ENCODE assay signal across 8 cellular contexts in genomic region chr16:66553223-66553622, GRCh38. TPM values are rescaled to one million over a fixed set of nuclear protein-coding genes. Genes with fewer than 3 reads are reported as not detected.
DNase-seq lines count a peak whose midpoint lies in the region; ATAC-seq and FAIRE-seq lines count a peak whose summit lies in the region.

No MANE protein-coding gene starts in this region.

- H3K4me3 ChIP-seq in right cardiac atrium (ENCODE audit: low read length) (peak overlapping the region; percentile 70), mesenchymal stem cell (ENCODE audit: insufficient read depth in 1 of 2, low read depth in 1 of 2, low read length in 2 of 2) (peak overlapping the region in 1 of 2 experiments; percentile 90)

- no peaks in the 10 kb centered on the region for H3K9me3 Mint-ChIP-seq in activated naive CD8-positive, alpha-beta T cell treated with anti-CD3 and anti-CD28 coated beads, Interleukin-2, amount 10 ng/mL, durations not matched to agents 7 days and 5 days

- no peak overlapping the region for H2AK5ac ChIP-seq in mesenchymal stem cell (ENCODE audit: low read length, severe bottlenecking)

- WGBS in right cardiac atrium, result 34% methylated on average over 8 of the region's 8 CpGs
- WGBS in mesenchymal stem cell, result 96% methylated on average over 8 of the region's 8 CpGs

- POLR2A ChIA-PET in activated naive CD8-positive, alpha-beta T cell treated with anti-CD3 and anti-CD28 coated beads, Interleukin-2, amount 10 ng/mL, durations not matched to agents 7 days and 5 days (lab: Charles Lee), result interaction anchor here (0.9 to 13.2 kb wide), 15 partner anchors 9 to 184 kb away, joined by 3 to 157 read pairs (median 5); partner anchors contain the start of gene CMTM3

- peak overlapping the region in 1 of 2 experiments; percentile 52 for H2BK12ac ChIP-seq in mesenchymal stem cell (ENCODE audit: low read length in 2 of 2)

- H2AFZ ChIP-seq in mesenchymal stem cell (ENCODE audit: low read depth, low read length), result no peak overlapping the region

- H2BK15ac ChIP-seq in mesenchymal stem cell (ENCODE audit: low read depth, poor library complexity, severe bottlenecking), result no peak overlapping the region

- no peak overlapping the region for H3K18ac ChIP-seq in mesenchymal stem cell (ENCODE audit: low read depth in 1 of 2, low read length in 2 of 2)

- H3K79me1 ChIP-seq in mesenchymal stem cell (replicated peaks; ENCODE audit: low read length, poor library complexity, severe bottlenecking), result peaks cover 35% of the 10 kb centered on the region

- H2BK5ac ChIP-seq in mesenchymal stem cell (ENCODE audit: low read depth, low read length, poor library complexity, severe bottlenecking), result no peak overlapping the region

- H3K23ac ChIP-seq in mesenchymal stem cell (ENCODE audit: low read length in 2 of 2), result no peak overlapping the region

- H4K91ac ChIP-seq in mesenchymal stem cell (ENCODE audit: low read length), result no peak overlapping the region

- FAIRE-seq in HTR-8/SVneo (lab: Jason Lieb, UNC), result no peak

- no peaks in the 10 kb centered on the region for H3K27me3 Mint-ChIP-seq in activated naive CD8-positive, alpha-beta T cell treated with anti-CD3 and anti-CD28 coated beads, Interleukin-2, amount 10 ng/mL, durations not matched to agents 7 days and 5 days

- peaks cover 3 to 19% of the 10 kb centered on the region in 2 experiments for H3K36me3 ChIP-seq in mesenchymal stem cell (ENCODE audit: control insufficient read depth in 1 of 2, insufficient read depth in 2 of 2, low read depth in 1 of 2, low read length in 2 of 2)

- no peak for ATAC-seq in right cardiac atrium
- ATAC-seq in Right ventricle myocardium superior (ENCODE audit: poor library complexity), result no peak
- no peak for ATAC-seq in activated naive CD8-positive, alpha-beta T cell treated with anti-CD3 and anti-CD28 coated beads, Interleukin-2, amount 10 ng/mL, durations not matched to agents 7 days and 5 days (ENCODE audit: low read depth)
- ATAC-seq in GM18868 (IDR thresholded peaks at IDR 0.05; ENCODE audit: unreplicated experiment), result no peak
- no peak for ATAC-seq in HG02642 (IDR thresholded peaks at IDR 0.05; ENCODE audit: poor library complexity, unreplicated experiment)

- peaks cover 64% of the 10 kb centered on the region for H3K4me1 Mint-ChIP-seq in activated naive CD8-positive, alpha-beta T cell treated with anti-CD3 and anti-CD28 coated beads, Interleukin-2, amount 10 ng/mL, durations not matched to agents 7 days and 5 days

- H3K27me3 ChIP-seq in right cardiac atrium (ENCODE audit: control insufficient read depth, insufficient read depth), result no peaks in the 10 kb centered on the region
- H3K27me3 ChIP-seq in mesenchymal stem cell (ENCODE audit: control insufficient read depth in 1 of 2, insufficient read depth in 1 of 2, low read length in 2 of 2), result no peaks in the 10 kb centered on the region

- H3K27ac ChIP-seq in right cardiac atrium (ENCODE audit: low read length), result no peak overlapping the region
- no peak overlapping the region for H3K27ac ChIP-seq in mesenchymal stem cell (ENCODE audit: low read length, poor library complexity, severe bottlenecking)

- DNase-seq in right cardiac atrium, result no peak
- no peak for DNase-seq in Right ventricle myocardium superior
- DNase-seq in activated naive CD8-positive, alpha-beta T cell treated with anti-CD3 and anti-CD28 coated beads, Interleukin-2, amount 10 ng/mL, durations not matched to agents 7 days and 5 days, result no peak
- no peak for DNase-seq in mesenchymal stem cell
- DNase-seq in HTR-8/SVneo (ENCODE audit: insufficient read length, low spot score), result no peak
- no peak for DNase-seq in activated CD4-positive, alpha-beta T cell treated with anti-CD3 and anti-CD28 coated beads, Interleukin-2, amount 50 U/mL, for 1 hour

- H3K4me1 ChIP-seq in right cardiac atrium (ENCODE audit: control insufficient read depth, insufficient read depth, low read length), result peaks cover 3% of the 10 kb centered on the region
- peaks cover 24% of the 10 kb centered on the region for H3K4me1 ChIP-seq in mesenchymal stem cell (ENCODE audit: control insufficient read depth, insufficient read depth, low read depth, low read length)

- peak overlapping the region; percentile 93 for H3K9ac ChIP-seq in mesenchymal stem cell (ENCODE audit: low read length)

- peaks cover 32% of the 10 kb centered on the region for H3K36me3 Mint-ChIP-seq in activated naive CD8-positive, alpha-beta T cell treated with anti-CD3 and anti-CD28 coated beads, Interleukin-2, amount 10 ng/mL, durations not matched to agents 7 days and 5 days

- H3K4me3 Mint-ChIP-seq in activated naive CD8-positive, alpha-beta T cell treated with anti-CD3 and anti-CD28 coated beads, Interleukin-2, amount 10 ng/mL, durations not matched to agents 7 days and 5 days, result peak overlapping the region; percentile 96

- H2BK120ac ChIP-seq in mesenchymal stem cell (ENCODE audit: low read depth, low read length), result no peak overlapping the region

- no peak overlapping the region for H3K14ac ChIP-seq in mesenchymal stem cell (ENCODE audit: low read length in 2 of 2)

- intact Hi-C loops in right cardiac atrium (cut with DNase I), result loop anchor here in 1 of 4 donors (5.0 kb wide), 1 partner anchor 49 kb away; the partner anchor contains the start of gene CMTM3
- intact Hi-C loops in Right ventricle myocardium superior (cut with DNase I), result no loop called here

- peak overlapping the region; percentile 93 for H3K27ac Mint-ChIP-seq in activated naive CD8-positive, alpha-beta T cell treated with anti-CD3 and anti-CD28 coated beads, Interleukin-2, amount 10 ng/mL, durations not matched to agents 7 days and 5 days

- no peak overlapping the region for H3K4ac ChIP-seq in mesenchymal stem cell (ENCODE audit: low read depth in 1 of 2, low read length in 2 of 2)

- H3K9me3 ChIP-seq in right cardiac atrium (ENCODE audit: control insufficient read depth, low read length), result no peaks in the 10 kb centered on the region
- no peaks in the 10 kb centered on the region for H3K9me3 ChIP-seq in mesenchymal stem cell (ENCODE audit: control insufficient read depth, low read length)

- H4K8ac ChIP-seq in mesenchymal stem cell (ENCODE audit: low read length), result no peak overlapping the region

- peak overlapping the region; percentile 73 for H3K4me2 ChIP-seq in mesenchymal stem cell (ENCODE audit: low read length, poor library complexity, severe bottlenecking)

RNA-seq across cellular contexts. Expression of gene CKLF, which starts 0.8 kb away (rescaled TPM):
- total RNA-seq in right cardiac atrium (10 to 100 TPM in 3 of 4 donors, 1 to 10 TPM in 1; 8.9 to 19.0 (median 13.3) TPM), Right ventricle myocardium superior (10.4 TPM)
- polyA plus RNA-seq in right cardiac atrium, result 17.7 TPM
- 100 to 1,000 TPM; 124 to 130 TPM for total RNA-seq in activated naive CD8-positive, alpha-beta T cell treated with anti-CD3 and anti-CD28 coated beads, Interleukin-2, amount 10 ng/mL, durations not matched to agents 7 days and 5 days
- 47.1 TPM for polyA plus RNA-seq in mesenchymal stem cell (2013, experiment 1 of 2)
- polyA plus RNA-seq in mesenchymal stem cell (2013, experiment 2 of 2), result 49.9 TPM

RNA-seq across cellular contexts. Expression of gene TK2, which starts 3.3 kb away (rescaled TPM):
- 10 to 100 TPM; 23.6 to 25.6 (median 24.8) TPM for total RNA-seq in right cardiac atrium
- 18.2 TPM for polyA plus RNA-seq in right cardiac atrium
- total RNA-seq in Right ventricle myocardium superior, result 19.5 TPM
- total RNA-seq in activated naive CD8-positive, alpha-beta T cell treated with anti-CD3 and anti-CD28 coated beads, Interleukin-2, amount 10 ng/mL, durations not matched to agents 7 days and 5 days, result 1 to 10 TPM; 7.0 to 8.6 TPM
- 12.5 TPM for polyA plus RNA-seq in mesenchymal stem cell (2013, experiment 1 of 2)
- 12.8 TPM for polyA plus RNA-seq in mesenchymal stem cell (2013, experiment 2 of 2)

RNA-seq across cellular contexts. Expression of gene CMTM1, which starts 13.0 kb away (rescaled TPM):
- total RNA-seq in right cardiac atrium (1 to 10 TPM in 3 of 4 donors, under 1 TPM in 1; 0.82 to 2.6 (median 1.9) TPM), Right ventricle myocardium superior (1.3 TPM)
- 0.14 TPM for polyA plus RNA-seq in right cardiac atrium
- 10 to 100 TPM; 10.6 to 13.5 TPM for total RNA-seq in activated naive CD8-positive, alpha-beta T cell treated with anti-CD3 and anti-CD28 coated beads, Interleukin-2, amount 10 ng/mL, durations not matched to agents 7 days and 5 days
- 1.8 TPM for polyA plus RNA-seq in mesenchymal stem cell (2013, experiment 1 of 2)
- 1.5 TPM for polyA plus RNA-seq in mesenchymal stem cell (2013, experiment 2 of 2)

RNA-seq across cellular contexts. Expression of gene CMTM2, which starts 26.0 kb away (rescaled TPM):
- total RNA-seq in right cardiac atrium, result under 1 TPM in 1 of 4 donors, not detected in 3; 0.47 TPM
- not detected for polyA plus RNA-seq in right cardiac atrium
- total RNA-seq in Right ventricle myocardium superior, result 0.46 TPM
- 1 to 10 TPM in 1 of 2 experiments, under 1 TPM in 1; 0.45 to 1.3 TPM for total RNA-seq in activated naive CD8-positive, alpha-beta T cell treated with anti-CD3 and anti-CD28 coated beads, Interleukin-2, amount 10 ng/mL, durations not matched to agents 7 days and 5 days
- not detected for polyA plus RNA-seq in mesenchymal stem cell (2013, experiment 1 of 2)
- not detected for polyA plus RNA-seq in mesenchymal stem cell (2013, experiment 2 of 2)

RNA-seq across cellular contexts. Expression of gene CMTM3, which starts 51.3 kb away (rescaled TPM):
- total RNA-seq in right cardiac atrium, result 10 to 100 TPM; 10.3 to 17.4 (median 14.8) TPM
- 12.6 TPM for polyA plus RNA-seq in right cardiac atrium
- total RNA-seq in Right ventricle myocardium superior, result 10.1 TPM
- 100 to 1,000 TPM; 107 to 108 TPM for total RNA-seq in activated naive CD8-positive, alpha-beta T cell treated with anti-CD3 and anti-CD28 coated beads, Interleukin-2, amount 10 ng/mL, durations not matched to agents 7 days and 5 days
- 115 TPM for polyA plus RNA-seq in mesenchymal stem cell (2013, experiment 1 of 2)
- polyA plus RNA-seq in mesenchymal stem cell (2013, experiment 2 of 2), result 117 TPM

Comparison
In these comparisons a context has a peak if more than half of its experiments do, and no peak if none do; other contexts are left out.
1. RNA of gene CKLF, which starts 0.8 kb away (total RNA-seq): 124 to 130 TPM in activated naive CD8-positive, alpha-beta T cell treated with anti-CD3 and anti-CD28 coated beads, Interleukin-2, amount 10 ng/mL, durations not matched to agents 7 days and 5 days; 8.9 to 19.0 TPM in right cardiac atrium and 10.4 TPM in Right ventricle myocardium superior (single experiment); every median in the first group is over 4 times any median in the second.